In genomic region chr12:89453121-89453520, GRCh38 we compare ENCODE assay signal across 11 cellular contexts.
A peak's percentile ranks its signal among the peaks of the same experiment; 100 is the strongest.
DNase-seq lines count a peak whose midpoint lies in the region; ATAC-seq and TF ChIP-seq lines count a peak whose summit lies in the region.
"Had no signal": no experiment of that assay in that cellular context is flagged by ENCODE, and none has a peak within 500 bp of the region (broad histone marks: within the 10 kb centered on the region; RNA-seq: fewer than 3 reads in every experiment).

No MANE protein-coding gene starts in this region.

- no peak for ATAC-seq in RWPE2 (ENCODE audit: low read depth)
- ATAC-seq: Panc1 had no signal

- H3K27ac Mint-ChIP-seq in type B pancreatic cell, result peak overlapping the region; percentile 70
- H3K27ac Mint-ChIP-seq: CD4-positive, alpha-beta T cell had no signal

- peaks cover 37% of the 10 kb centered on the region for H3K4me1 Mint-ChIP-seq in type B pancreatic cell (ENCODE audit: unreplicated experiment)

- H3K27me3 Mint-ChIP-seq in type B pancreatic cell, result no peaks in the 10 kb centered on the region
- H3K27me3 Mint-ChIP-seq: CD4-positive, alpha-beta T cell had no signal

- no peaks in the 10 kb centered on the region for H3K27me3 ChIP-seq in RWPE2 (ENCODE audit: insufficient read depth, poor library complexity, severe bottlenecking)
- H3K27me3 ChIP-seq in muscle layer of duodenum (ENCODE audit: low read depth, low read length), result no peaks in the 10 kb centered on the region

- peaks cover 6% of the 10 kb centered on the region for H3K36me3 ChIP-seq in RWPE2 (ENCODE audit: low read depth)
- H3K36me3 ChIP-seq in muscle layer of duodenum (ENCODE audit: control insufficient read depth in 1 of 2, insufficient read depth in 2 of 2, low read length in 2 of 2), result no peaks in the 10 kb centered on the region

- no peak overlapping the region for H3K4me3 ChIP-seq in RWPE2 (ENCODE audit: severe bottlenecking)
- H3K4me3 ChIP-seq in fibroblast of villous mesenchyme (ENCODE audit: low read depth, low read length), result no peak overlapping the region
- peak overlapping the region in 1 of 2 donors; percentile 12 for H3K4me3 ChIP-seq in muscle layer of duodenum (ENCODE audit: low read depth in 1 of 2, low read length in 2 of 2)
- H3K4me3 ChIP-seq: psoas muscle had no signal

- H3K9me3 ChIP-seq in RWPE2 (ENCODE audit: severe bottlenecking) (no peaks in the 10 kb centered on the region), muscle layer of duodenum (ENCODE audit: control insufficient read depth in 1 of 2, low read length in 2 of 2) (no peaks in the 10 kb centered on the region)
- H3K9me3 ChIP-seq: psoas muscle had no signal

- no peak overlapping the region for H3K4me3 Mint-ChIP-seq in type B pancreatic cell
- H3K4me3 Mint-ChIP-seq: CD4-positive, alpha-beta T cell had no signal

- TF ChIP-seq CTCF in RWPE2 (IDR thresholded peaks at IDR 0.05; ENCODE audit: poor library complexity, severe bottlenecking) (no peak), fibroblast of villous mesenchyme (IDR thresholded peaks at IDR 0.05; ENCODE audit: insufficient read depth, low read depth, low read length) (no peak), type B pancreatic cell (conservative IDR thresholded peaks at IDR 0.05) (no peak)

- DNase-seq in RWPE2 (ENCODE audit: low spot score) (no peak), fibroblast of villous mesenchyme (ENCODE audit: low read depth) (peak; percentile 92), type B pancreatic cell (ENCODE audit: extremely low spot score, unreplicated experiment) (no peak), NCI-H1417 (lab: John Stamatoyannopoulos, UW) (no peak), DMS153 (lab: John Stamatoyannopoulos, UW) (no peak), HK-2 (ENCODE audit: unreplicated experiment) (no peak)
- no peak for DNase-seq in activated CD4-positive, alpha-beta T cell treated with anti-CD3 and anti-CD28 coated beads, Interleukin-2, amount 50 U/mL, for 48 hours
- DNase-seq: CD4-positive, alpha-beta T cell; psoas muscle had no signal

- H3K36me3 Mint-ChIP-seq in type B pancreatic cell, result peaks cover 8% of the 10 kb centered on the region

- peaks cover 38% of the 10 kb centered on the region for H3K4me1 ChIP-seq in RWPE2 (ENCODE audit: insufficient read depth, poor library complexity, severe bottlenecking)
- H3K4me1 ChIP-seq in muscle layer of duodenum (ENCODE audit: control insufficient read depth in 1 of 2, insufficient read depth in 2 of 2, low read length in 2 of 2), result peaks cover 9 to 17% of the 10 kb centered on the region in 2 donors

- no peaks in the 10 kb centered on the region for H3K9me3 Mint-ChIP-seq in type B pancreatic cell
- H3K9me3 Mint-ChIP-seq: CD4-positive, alpha-beta T cell had no signal

- H3K27ac ChIP-seq in RWPE2 (ENCODE audit: poor library complexity, severe bottlenecking), result peak overlapping the region; percentile 68
- peak overlapping the region; percentile 89 for H3K27ac ChIP-seq in muscle layer of duodenum (ENCODE audit: low read length)
